Comparison of ENCODE assay signal across 7 cellular contexts in genomic region chr10:76632158-76633051, GRCh38.
DNase-seq lines count a peak whose midpoint lies in the region; ATAC-seq and TF ChIP-seq lines count a peak whose summit lies in the region.

No MANE protein-coding gene starts in this region.

- no peaks in the 10 kb centered on the region for H3K4me1 Mint-ChIP-seq in naive thymus-derived CD4-positive, alpha-beta T cell
- no peaks in the 10 kb centered on the region for H3K4me1 Mint-ChIP-seq in activated CD4-positive, alpha-beta memory T cell treated with anti-CD3 and anti-CD28 coated beads for 36 hours (ENCODE audit: low read depth)

- H3K27me3 Mint-ChIP-seq in naive thymus-derived CD4-positive, alpha-beta T cell = no peaks in the 10 kb centered on the region
- H3K27me3 Mint-ChIP-seq in activated CD4-positive, alpha-beta memory T cell treated with anti-CD3 and anti-CD28 coated beads for 36 hours = no peaks in the 10 kb centered on the region

- no peaks in the 10 kb centered on the region for H3K36me3 Mint-ChIP-seq in naive thymus-derived CD4-positive, alpha-beta T cell
- H3K36me3 Mint-ChIP-seq in activated CD4-positive, alpha-beta memory T cell treated with anti-CD3 and anti-CD28 coated beads for 36 hours = no peaks in the 10 kb centered on the region

- no peak overlapping the region for H3K4me3 Mint-ChIP-seq in naive thymus-derived CD4-positive, alpha-beta T cell
- no peak overlapping the region for H3K4me3 Mint-ChIP-seq in activated CD4-positive, alpha-beta memory T cell treated with anti-CD3 and anti-CD28 coated beads for 36 hours

- no peaks in the 10 kb centered on the region for H3K36me3 ChIP-seq in naive thymus-derived CD4-positive, alpha-beta T cell (ENCODE audit: control insufficient read depth in 2 of 3, insufficient read depth in 3 of 3, low read length in 3 of 3)

- H3K9me3 ChIP-seq in naive thymus-derived CD4-positive, alpha-beta T cell (ENCODE audit: control insufficient read depth in 2 of 3, low read length in 3 of 3) = no peaks in the 10 kb centered on the region

- H3K27me3 ChIP-seq in dorsolateral prefrontal cortex = peaks cover 0 to 4% (median 0%) of the 10 kb centered on the region in 45 donors
- no peaks in the 10 kb centered on the region for H3K27me3 ChIP-seq in naive thymus-derived CD4-positive, alpha-beta T cell (ENCODE audit: control insufficient read depth in 2 of 2, insufficient read depth in 2 of 2, low read length in 2 of 2)

- H3K27ac ChIP-seq in dorsolateral prefrontal cortex = no peak overlapping the region
- no peak overlapping the region for H3K27ac ChIP-seq in naive thymus-derived CD4-positive, alpha-beta T cell (ENCODE audit: low read depth, low read length)

- CTCF ChIA-PET in naive thymus-derived CD4-positive, alpha-beta T cell (lab: Charles Lee) = no interaction called here
- CTCF ChIA-PET in activated CD4-positive, alpha-beta memory T cell treated with anti-CD3 and anti-CD28 coated beads for 36 hours (lab: Charles Lee) = no interaction called here

- TF ChIP-seq POLR2A in erythroblast (IDR thresholded peaks at IDR 0.05; ENCODE audit: low read length) = no peak

- peaks cover 0 to 5% (median 0%) of the 10 kb centered on the region in 11 donors for H3K9me3 Mint-ChIP-seq in naive thymus-derived CD4-positive, alpha-beta T cell
- H3K9me3 Mint-ChIP-seq in activated CD4-positive, alpha-beta memory T cell treated with anti-CD3 and anti-CD28 coated beads for 36 hours = peaks cover 2% of the 10 kb centered on the region

- peak; percentile 40 for DNase-seq in NCI-H2081 treated with DMSO at 0.1 percent for 48 hours (lab: John Stamatoyannopoulos, UW)
- DNase-seq in dorsolateral prefrontal cortex = peak in 1 of 10 donors; percentile 13
- no peak for DNase-seq in naive thymus-derived CD4-positive, alpha-beta T cell
- no peak for DNase-seq in activated CD4-positive, alpha-beta memory T cell treated with anti-CD3 and anti-CD28 coated beads for 36 hours
- DNase-seq in erythroblast (lab: John Stamatoyannopoulos, UW) = no peak

- H3K4me1 ChIP-seq in naive thymus-derived CD4-positive, alpha-beta T cell (ENCODE audit: control insufficient read depth in 2 of 2, insufficient read depth in 2 of 2, low read length in 2 of 2) = no peaks in the 10 kb centered on the region

- ATAC-seq in GM18867 (IDR thresholded peaks at IDR 0.05; ENCODE audit: unreplicated experiment) (peak; percentile 83), HG02759 (IDR thresholded peaks at IDR 0.05; ENCODE audit: unreplicated experiment) (no peak)
- ATAC-seq in naive thymus-derived CD4-positive, alpha-beta T cell = peak; percentile 31

- intact Hi-C loops in dorsolateral prefrontal cortex (cut with DNase I) = no loop called here
- intact Hi-C loops in naive thymus-derived CD4-positive, alpha-beta T cell (cut with micrococcal nuclease) = no loop called here
- intact Hi-C loops in activated CD4-positive, alpha-beta memory T cell treated with anti-CD3 and anti-CD28 coated beads for 36 hours (cut with micrococcal nuclease) = no loop called here

- POLR2A ChIA-PET in naive thymus-derived CD4-positive, alpha-beta T cell (lab: Charles Lee) = no interaction called here
- POLR2A ChIA-PET in activated CD4-positive, alpha-beta memory T cell treated with anti-CD3 and anti-CD28 coated beads for 36 hours (lab: Charles Lee) = no interaction called here

- H3K27ac Mint-ChIP-seq in naive thymus-derived CD4-positive, alpha-beta T cell = peak overlapping the region in 1 of 9 donors; percentile 18
- no peak overlapping the region for H3K27ac Mint-ChIP-seq in activated CD4-positive, alpha-beta memory T cell treated with anti-CD3 and anti-CD28 coated beads for 36 hours

- TF ChIP-seq CTCF in dorsolateral prefrontal cortex (IDR thresholded peaks at IDR 0.05 in 54 of 56, conservative IDR thresholded peaks at IDR 0.05 in 2 of 56; ENCODE audit: low read depth in 1 of 56, partially characterized antibody in 56 of 56) = peak in 27 of 56 donors; percentile 7 to 41 (median 25)

- H3K4me3 ChIP-seq in dorsolateral prefrontal cortex = peak overlapping the region in 51 of 59 donors; percentile 5 to 55 (median 32)
- H3K4me3 ChIP-seq in naive thymus-derived CD4-positive, alpha-beta T cell (ENCODE audit: low read length) = no peak overlapping the region
